In genomic region chr7:1745576-1746490, GRCh38 we compare ENCODE assay signal across 1 cellular context.
TF ChIP-seq lines count a peak whose summit lies in the region.

No MANE protein-coding gene starts in this region.

TF ChIP-seq in K562, 482 proteins besides CTCF, POLR2A, EP300 and RAD21 (continued from another document):
- TF ChIP-seq ZBTB33 (CRISPR knock-in tag; IDR thresholded peaks at IDR 0.05) = 0 out of 2 replicates have a peak, but pooled peaks have one; percentile 36
